In the genomic region with DNA sequence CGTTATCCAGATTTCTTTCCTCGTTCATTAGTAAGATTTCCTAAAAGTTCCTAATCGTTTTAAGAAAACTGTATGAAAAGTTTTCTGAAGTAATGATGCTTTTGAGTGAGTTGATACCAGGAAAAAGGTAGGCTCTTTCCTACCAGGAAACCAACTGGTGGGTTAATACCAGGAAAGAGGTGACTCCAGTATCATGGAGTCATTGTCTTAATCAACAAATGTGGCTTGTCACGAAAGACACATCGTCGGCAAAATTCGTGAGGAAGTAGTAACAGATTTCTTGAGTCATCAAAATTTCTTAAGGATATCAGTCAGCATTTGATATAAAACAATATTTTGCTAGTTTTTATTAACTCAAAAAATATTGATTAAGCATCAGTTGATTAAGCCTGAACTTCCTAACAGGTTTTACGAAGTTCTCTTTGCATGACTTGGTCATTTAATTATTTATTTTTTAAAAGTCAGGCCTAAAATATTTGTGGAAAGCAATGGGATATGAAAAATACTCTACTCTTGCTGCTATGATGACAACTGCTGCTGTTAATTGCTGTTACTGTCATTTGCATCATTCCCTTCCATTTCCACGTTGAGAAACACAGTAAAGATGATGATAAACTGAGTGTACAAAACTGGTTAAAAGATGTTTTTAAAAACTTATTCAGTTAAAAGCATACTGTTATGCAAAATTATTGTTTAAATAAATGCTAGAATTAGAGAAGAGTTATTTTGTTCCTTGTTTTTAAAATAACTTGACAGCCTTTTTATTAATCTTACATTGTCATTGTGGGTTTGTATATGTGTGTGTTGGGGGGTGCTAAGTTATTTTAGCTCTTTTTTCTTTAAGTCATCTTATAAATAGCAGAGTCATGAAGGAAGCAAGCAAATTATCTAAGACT, we compare ENCODE assay signal across 31 cellular contexts. TPM values are rescaled to one million over a fixed set of nuclear protein-coding genes. Genes with fewer than 3 reads are reported as not detected.
"Had no signal": no experiment of that assay in that cellular context is flagged by ENCODE, and none has a peak within 500 bp of the region (broad histone marks: within the 10 kb centered on the region; RNA-seq: fewer than 3 reads in every experiment).

No MANE protein-coding gene starts in this region.

- H3K79me2 ChIP-seq: hepatocyte had no signal

- H3K9me3 Mint-ChIP-seq: mesothelial cell of epicardium; natural killer cell treated with Interleukin-12 subunit alpha and Interleukin-12 subunit beta and Interleukin-15 and Interleukin-18, amount 100 ng/mL, for 72 hours; stimulated activated effector memory CD8-positive, alpha-beta T cell treated with anti-CD3 and anti-CD28 coated beads, Interleukin-12 subunit alpha, Interleukin-12 subunit beta, amount 100 ng/mL, for 72 hours had no signal

- ATAC-seq: natural killer cell treated with Interleukin-12 subunit alpha and Interleukin-12 subunit beta and Interleukin-15 and Interleukin-18, amount 100 ng/mL, for 72 hours; sciatic nerve; stimulated activated effector memory CD8-positive, alpha-beta T cell treated with anti-CD3 and anti-CD28 coated beads, Interleukin-12 subunit alpha, Interleukin-12 subunit beta, amount 100 ng/mL, for 72 hours; upper lobe of right lung had no signal

- H2AFZ ChIP-seq: hepatocyte had no signal

- H3K4me3 Mint-ChIP-seq: mesothelial cell of epicardium; naive B cell; natural killer cell treated with Interleukin-12 subunit alpha and Interleukin-12 subunit beta and Interleukin-15 and Interleukin-18, amount 100 ng/mL, for 72 hours; stimulated activated effector memory CD8-positive, alpha-beta T cell treated with anti-CD3 and anti-CD28 coated beads, Interleukin-12 subunit alpha, Interleukin-12 subunit beta, amount 100 ng/mL, for 72 hours; stimulated activated naive CD8-positive, alpha-beta T cell treated with anti-CD3 and anti-CD28 coated beads, Interleukin-15, Interleukin-2, amounts not matched to agents 100 ng/mL and 50 ng/mL, for 24 hours had no signal

- H3K4me1 ChIP-seq: left ventricle myocardium inferior, right atrium auricular region, spleen, suprapubic skin, tibial artery, upper lobe of right lung had no signal

- H3K4me2 ChIP-seq: hepatocyte had no signal

- DNase-seq: islet precursor cell; left ventricle myocardium inferior; mesendoderm; naive B cell; ovary; spleen; stimulated activated CD4-positive, alpha-beta T cell treated with anti-CD3 and anti-CD28 coated beads, Interleukin-4, amount 100 ng/mL, for 24 hours; stimulated activated naive CD4-positive, alpha-beta T cell; tibial artery; trophoblast cell; upper lobe of right lung had no signal

- H3K27me3 ChIP-seq: hepatocyte, ovary, right atrium auricular region, spleen, tibial artery had no signal

- FAIRE-seq: urothelium cell line had no signal

- H3K36me3 Mint-ChIP-seq: mesothelial cell of epicardium; naive B cell; natural killer cell treated with Interleukin-12 subunit alpha and Interleukin-12 subunit beta and Interleukin-15 and Interleukin-18, amount 100 ng/mL, for 72 hours; stimulated activated effector memory CD8-positive, alpha-beta T cell treated with anti-CD3 and anti-CD28 coated beads, Interleukin-12 subunit alpha, Interleukin-12 subunit beta, amount 100 ng/mL, for 72 hours had no signal

- H3K9me3 ChIP-seq: left ventricle myocardium inferior, ovary, right atrium auricular region, spleen, suprapubic skin, thoracic aorta, tibial artery, upper lobe of right lung had no signal

- H3K4me1 Mint-ChIP-seq: mesothelial cell of epicardium; naive B cell; stimulated activated effector memory CD8-positive, alpha-beta T cell treated with anti-CD3 and anti-CD28 coated beads, Interleukin-12 subunit alpha, Interleukin-12 subunit beta, amount 100 ng/mL, for 72 hours had no signal

- H3K27ac Mint-ChIP-seq: mesothelial cell of epicardium; naive B cell; natural killer cell treated with Interleukin-12 subunit alpha and Interleukin-12 subunit beta and Interleukin-15 and Interleukin-18, amount 100 ng/mL, for 72 hours; progenitor cell of endocrine pancreas; stimulated activated effector memory CD8-positive, alpha-beta T cell treated with anti-CD3 and anti-CD28 coated beads, Interleukin-12 subunit alpha, Interleukin-12 subunit beta, amount 100 ng/mL, for 72 hours; stimulated activated naive CD8-positive, alpha-beta T cell treated with anti-CD3 and anti-CD28 coated beads, Interleukin-15, Interleukin-2, amounts not matched to agents 100 ng/mL and 50 ng/mL, for 24 hours had no signal

- H3K36me3 ChIP-seq: left ventricle myocardium inferior, ovary, right atrium auricular region, spleen, suprapubic skin, thoracic aorta, tibial artery, upper lobe of right lung had no signal

- H3K4me3 ChIP-seq: hepatocyte, left ventricle myocardium inferior, lung, ovary, right atrium auricular region, skin epidermis, spleen, suprapubic skin, thoracic aorta, tibial artery, upper lobe of right lung had no signal

- H3K27ac ChIP-seq: hepatocyte, left ventricle myocardium inferior, ovary, right atrium auricular region, skin epidermis, spleen, suprapubic skin, thoracic aorta, tibial artery, upper lobe of right lung had no signal

RNA-seq across cellular contexts. Expression of a gene that starts 3.2 kb away (rescaled TPM):
- total RNA-seq: kidney epithelial cell; mesothelial cell of epicardium; natural killer cell treated with Interleukin-12 subunit alpha and Interleukin-12 subunit beta and Interleukin-15 and Interleukin-18, amount 100 ng/mL, for 72 hours; progenitor cell of endocrine pancreas; pulmonary artery endothelial cell; renal cortical epithelial cell; suprapubic skin; thoracic aorta had no signal
- polyA plus RNA-seq: hepatocyte, neural cell had no signal

RNA-seq across cellular contexts. Expression of a gene that starts 7.2 kb away (rescaled TPM):
- total RNA-seq: left ventricle myocardium inferior; lower leg skin; natural killer cell treated with Interleukin-12 subunit alpha and Interleukin-12 subunit beta and Interleukin-15 and Interleukin-18, amount 100 ng/mL, for 72 hours; right atrium auricular region; suprapubic skin had no signal
- polyA plus RNA-seq: neural cell had no signal

RNA-seq across cellular contexts. Expression of a gene that starts 9.4 kb away (rescaled TPM):
- total RNA-seq: hepatocyte; kidney epithelial cell; lower leg skin; mesothelial cell of epicardium; natural killer cell treated with Interleukin-12 subunit alpha and Interleukin-12 subunit beta and Interleukin-15 and Interleukin-18, amount 100 ng/mL, for 72 hours; omental fat pad; pulmonary artery endothelial cell; subcutaneous adipose tissue; suprapubic skin; thoracic aorta had no signal
- polyA plus RNA-seq: neural cell, ovary had no signal

RNA-seq across cellular contexts. Expression of a gene that starts 47.3 kb away (rescaled TPM):
- total RNA-seq: natural killer cell treated with Interleukin-12 subunit alpha and Interleukin-12 subunit beta and Interleukin-15 and Interleukin-18, amount 100 ng/mL, for 72 hours had no signal
- polyA plus RNA-seq: neural cell had no signal
